In genomic region chr12:85424581-85425348, GRCh38 we compare ENCODE assay signal across 8 cellular contexts.
DNase-seq lines count a peak whose midpoint lies in the region; ATAC-seq, FAIRE-seq and TF ChIP-seq lines count a peak whose summit lies in the region.

No MANE protein-coding gene starts in this region.

- H3K9ac ChIP-seq in KMS-11: no peak overlapping the region
- no peak overlapping the region for H3K9ac ChIP-seq in astrocyte (ENCODE audit: low read length)
- no peak overlapping the region for H3K9ac ChIP-seq in neural progenitor cell

- H3K9me3 ChIP-seq in astrocyte (ENCODE audit: insufficient read depth, low read depth, low read length) (no peaks in the 10 kb centered on the region), neural progenitor cell (ENCODE audit: low read depth) (no peaks in the 10 kb centered on the region)

- H3K27me3 Mint-ChIP-seq in astrocyte (ENCODE audit: low read depth, unreplicated experiment) (no peaks in the 10 kb centered on the region), neural progenitor cell (ENCODE audit: insufficient read depth, low read depth) (peaks cover 2% of the 10 kb centered on the region)

- H3K9me3 Mint-ChIP-seq in astrocyte (ENCODE audit: unreplicated experiment): no peaks in the 10 kb centered on the region
- no peaks in the 10 kb centered on the region for H3K9me3 Mint-ChIP-seq in neural progenitor cell

- no peak overlapping the region for H2AFZ ChIP-seq in KMS-11 (ENCODE audit: low read depth)
- H2AFZ ChIP-seq in astrocyte (ENCODE audit: low read depth, low read length): no peak overlapping the region
- no peak overlapping the region for H2AFZ ChIP-seq in neural progenitor cell (replicated peaks)

- no peaks in the 10 kb centered on the region for H3K4me1 ChIP-seq in KMS-11 (ENCODE audit: low read depth, poor library complexity, severe bottlenecking)
- no peaks in the 10 kb centered on the region for H3K4me1 ChIP-seq in astrocyte (ENCODE audit: insufficient read depth, low read length)
- H3K4me1 ChIP-seq in neural progenitor cell: no peaks in the 10 kb centered on the region

- H3K4me3 Mint-ChIP-seq in astrocyte (ENCODE audit: unreplicated experiment) (no peak overlapping the region), neural progenitor cell (no peak overlapping the region)

- H3K4me2 ChIP-seq in KMS-11: no peak overlapping the region
- no peak overlapping the region for H3K4me2 ChIP-seq in astrocyte (ENCODE audit: low read length)
- no peak overlapping the region for H3K4me2 ChIP-seq in neural progenitor cell

- no peaks in the 10 kb centered on the region for H3K36me3 Mint-ChIP-seq in astrocyte (ENCODE audit: low read depth, unreplicated experiment)
- H3K36me3 Mint-ChIP-seq in neural progenitor cell: no peaks in the 10 kb centered on the region

- no peaks in the 10 kb centered on the region for H3K36me3 ChIP-seq in KMS-11 (ENCODE audit: insufficient read depth)
- H3K36me3 ChIP-seq in astrocyte (ENCODE audit: insufficient read depth, low read length): no peaks in the 10 kb centered on the region
- no peaks in the 10 kb centered on the region for H3K36me3 ChIP-seq in neural progenitor cell

- TF ChIP-seq CTCF in KMS-11 (conservative IDR thresholded peaks at IDR 0.05; ENCODE audit: low read depth, low read length) (peak; percentile 33), astrocyte (IDR thresholded peaks at IDR 0.05; ENCODE audit: insufficient read depth, low read depth, low read length) (peak; percentile 28), neural progenitor cell (IDR thresholded peaks at IDR 0.05) (peak; percentile 66)

- H3K27ac ChIP-seq in KMS-11 (no peak overlapping the region), astrocyte (ENCODE audit: low read depth, low read length) (no peak overlapping the region), neural progenitor cell (no peak overlapping the region)

- H3K27me3 ChIP-seq in KMS-11 (ENCODE audit: insufficient read depth, low read depth): no peaks in the 10 kb centered on the region
- no peaks in the 10 kb centered on the region for H3K27me3 ChIP-seq in astrocyte (ENCODE audit: insufficient read depth, low read length)
- no peaks in the 10 kb centered on the region for H3K27me3 ChIP-seq in neural progenitor cell

- H3K4me1 Mint-ChIP-seq in astrocyte (ENCODE audit: low read depth, unreplicated experiment) (peaks cover 3% of the 10 kb centered on the region), neural progenitor cell (no peaks in the 10 kb centered on the region)

- DNase-seq in NCI-H2171 treated with DMSO at 0.1 percent for 48 hours (lab: John Stamatoyannopoulos, UW): peak; percentile 32
- no peak for DNase-seq in NCI-H2171 (lab: John Stamatoyannopoulos, UW)
- DNase-seq in astrocyte (ENCODE audit: low read depth): no peak
- DNase-seq in neural progenitor cell (ENCODE audit: low spot score): peak; percentile 36
- DNase-seq in NCI-H748 (lab: John Stamatoyannopoulos, UW; ENCODE audit: unreplicated experiment): no peak
- no peak for DNase-seq in SKM-1 treated with dmso at 0.1 percent for 144 hours (lab: John Stamatoyannopoulos, UW; ENCODE audit: unreplicated experiment)

- H3K4me3 ChIP-seq in KMS-11 (IDR thresholded peaks at IDR 0.05; ENCODE audit: insufficient read depth, low read depth, low read length) (no peak overlapping the region), astrocyte (ENCODE audit: insufficient read depth, low read depth, low read length) (no peak overlapping the region), neural progenitor cell (no peak overlapping the region)

- H3K79me2 ChIP-seq in KMS-11 (ENCODE audit: insufficient read depth, low read depth): no peaks in the 10 kb centered on the region
- no peaks in the 10 kb centered on the region for H3K79me2 ChIP-seq in astrocyte (ENCODE audit: insufficient read depth, low read length)
- H3K79me2 ChIP-seq in neural progenitor cell (ENCODE audit: low read depth): no peaks in the 10 kb centered on the region

- peak; percentile 88 for ATAC-seq in GM21737 (IDR thresholded peaks at IDR 0.05; ENCODE audit: unreplicated experiment)

- no peaks in the 10 kb centered on the region for H3F3A ChIP-seq in neural progenitor cell (ENCODE audit: low read depth)

- H3K27ac Mint-ChIP-seq in astrocyte (ENCODE audit: unreplicated experiment) (no peak overlapping the region), neural progenitor cell (no peak overlapping the region)

- no peak for FAIRE-seq in astrocyte (lab: Jason Lieb, UNC)

- H4K20me1 ChIP-seq in KMS-11 (ENCODE audit: insufficient read depth) (no peaks in the 10 kb centered on the region), astrocyte (ENCODE audit: insufficient read depth, low read length) (no peaks in the 10 kb centered on the region), neural progenitor cell (ENCODE audit: low read depth) (no peaks in the 10 kb centered on the region)

Comparison
In these comparisons a context has a peak if more than half of its experiments do, and no peak if none do; other contexts are left out.
1. DNase-seq: peak in NCI-H2171 treated with DMSO at 0.1 percent for 48 hours (single experiment) and neural progenitor cell (single experiment); none in NCI-H2171 (single experiment), astrocyte (single experiment), NCI-H748 (single experiment) and SKM-1 treated with dmso at 0.1 percent for 144 hours (single experiment).
2. Peak in every context shown above with its lines, with median percentiles within 50 percentile points of each other: CTCF ChIP-seq.